Comparison of ENCODE assay signal across 29 cellular contexts in the genomic region with DNA sequence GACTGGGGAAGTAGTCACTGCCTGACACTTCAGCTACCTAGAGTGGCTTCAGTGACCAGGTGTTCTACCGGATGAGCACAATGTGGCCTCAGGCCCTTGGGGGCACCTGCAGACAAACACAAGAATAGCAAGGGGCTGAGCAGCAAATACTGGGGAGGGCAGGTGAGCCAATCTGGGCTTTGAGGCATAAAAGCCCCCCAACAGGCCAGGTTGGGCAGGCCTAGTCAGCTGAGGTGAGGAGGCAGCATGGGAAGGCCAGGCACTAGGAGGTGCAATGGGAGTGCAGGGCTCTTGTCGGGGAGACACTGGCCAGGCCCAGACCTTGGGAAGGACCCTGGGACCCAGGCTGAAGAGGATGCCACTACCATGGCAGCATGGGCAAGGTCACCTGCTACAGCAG.
"Had no signal": no experiment of that assay in that cellular context is flagged by ENCODE, and none has a peak within 500 bp of the region (broad histone marks: within the 10 kb centered on the region; RNA-seq: fewer than 3 reads in every experiment).

No MANE protein-coding gene starts in this region.

- H3K4me3 ChIP-seq: colonic mucosa, coronary artery, dorsolateral prefrontal cortex, esophagus muscularis mucosa, esophagus squamous epithelium, gastrocnemius medialis, gastroesophageal sphincter, heart left ventricle, heart right ventricle had no signal

- ATAC-seq: effector memory CD8-positive, alpha-beta T cell; esophagus mucosa; foreskin keratinocyte; gastrocnemius medialis; gastroesophageal sphincter; heart left ventricle; heart right ventricle had no signal

- H3K9me3 Mint-ChIP-seq: dendritic cell treated with granulocyte-macrophage colony-stimulating factor and Interleukin-4, amounts not matched to agents 40 ng/mL and 50 ng/mL, for 4 days; effector memory CD8-positive, alpha-beta T cell; endodermal cell had no signal

- H3K27ac Mint-ChIP-seq: dendritic cell treated with granulocyte-macrophage colony-stimulating factor and Interleukin-4, amounts not matched to agents 40 ng/mL and 50 ng/mL, for 4 days; effector memory CD8-positive, alpha-beta T cell; endodermal cell had no signal

- H3K4me1 ChIP-seq: colonic mucosa, foreskin keratinocyte had no signal

- H3K27me3 ChIP-seq: colonic mucosa, dorsolateral prefrontal cortex, esophagus muscularis mucosa, esophagus squamous epithelium, foreskin keratinocyte, gastrocnemius medialis, gastroesophageal sphincter, heart left ventricle, heart right ventricle had no signal

- H3K4me3 Mint-ChIP-seq: dendritic cell treated with granulocyte-macrophage colony-stimulating factor and Interleukin-4, amounts not matched to agents 40 ng/mL and 50 ng/mL, for 4 days; effector memory CD8-positive, alpha-beta T cell; endodermal cell had no signal

- H3K4me1 Mint-ChIP-seq: endodermal cell had no signal

- H3K27ac ChIP-seq: colonic mucosa, coronary artery, epithelial cell of prostate, esophagus muscularis mucosa, esophagus squamous epithelium, foreskin keratinocyte, gastroesophageal sphincter, heart left ventricle, heart right ventricle had no signal

- H3K27me3 Mint-ChIP-seq: dendritic cell treated with granulocyte-macrophage colony-stimulating factor and Interleukin-4, amounts not matched to agents 40 ng/mL and 50 ng/mL, for 4 days; effector memory CD8-positive, alpha-beta T cell had no signal

- FAIRE-seq: colon, endometrium, endothelial cell of umbilical vein, frontal cortex had no signal

- H3K9me3 ChIP-seq: colonic mucosa, esophagus muscularis mucosa, esophagus squamous epithelium, gastrocnemius medialis, gastroesophageal sphincter, heart left ventricle, heart right ventricle had no signal

- DNase-seq: colonic mucosa; cortex of kidney; dermis blood vessel endothelial cell; effector CD4-positive, alpha-beta T cell; effector CD8-positive, alpha-beta T cell; effector memory CD4-positive, alpha-beta T cell; effector memory CD8-positive, alpha-beta T cell; endodermal cell; erythroblast; esophagus squamous epithelium; foreskin fibroblast; foreskin keratinocyte; foreskin melanocyte; gastrocnemius medialis; glutamatergic neuron; head of caudate nucleus; heart left ventricle; heart right ventricle had no signal
